In the genomic region with DNA sequence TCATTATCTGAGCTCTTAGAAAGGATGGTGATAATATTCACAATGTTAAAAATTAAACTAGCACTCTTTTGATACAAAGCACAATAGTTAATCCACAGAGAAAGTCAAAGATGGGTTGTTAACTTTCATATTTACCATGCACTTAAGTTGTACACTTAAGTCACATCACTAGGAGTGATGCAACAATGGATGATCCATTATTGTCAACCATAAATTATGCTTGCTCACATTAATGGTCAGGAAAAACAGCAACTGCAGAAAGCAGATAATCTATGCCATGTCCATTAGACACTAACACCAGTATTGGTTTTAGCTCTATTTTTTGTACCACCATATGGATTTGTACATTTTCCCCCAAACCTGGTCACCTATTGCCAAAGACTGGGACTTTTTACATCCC, we compare ENCODE assay signal across 22 cellular contexts.
"Had no signal": no experiment of that assay in that cellular context is flagged by ENCODE, and none has a peak within 500 bp of the region (broad histone marks: within the 10 kb centered on the region; RNA-seq: fewer than 3 reads in every experiment).

No MANE protein-coding gene starts in this region.

- H3K27ac ChIP-seq: dorsolateral prefrontal cortex, neutrophil, psoas muscle, spleen, testis, tibial nerve, upper lobe of right lung, vagina had no signal

- DNase-seq: dorsolateral prefrontal cortex; effector CD8-positive, alpha-beta T cell; foreskin melanocyte; head of caudate nucleus; hypothalamus; kidney glomerular epithelial cell; mucosa of descending colon; naive thymus-derived CD8-positive, alpha-beta T cell; psoas muscle; retina; spleen; stimulated activated CD4-positive, alpha-beta T cell treated with anti-CD3 and anti-CD28 coated beads, Interleukin-15, amount 100 ng/mL, for 24 hours; stimulated activated CD4-positive, alpha-beta T cell treated with anti-CD3 and anti-CD28 coated beads, Interleukin-1b, Interleukin-23, amount 100 ng/mL, for 48 hours; stimulated activated CD4-positive, alpha-beta T cell treated with anti-CD3 and anti-CD28 coated beads, Interleukin-4, amount 100 ng/mL, for 24 hours; testis; upper lobe of right lung had no signal

- H3K9me3 ChIP-seq: neutrophil, testis, upper lobe of right lung had no signal

- FAIRE-seq: islet of Langerhans had no signal

- ATAC-seq: mucosa of descending colon; naive thymus-derived CD8-positive, alpha-beta T cell; psoas muscle; sciatic nerve; stimulated activated memory B cell treated with anti-CD40 and anti-IgM and Interleukin-4, amounts not matched to agents 10 μg/mL and 1 μg/mL and 100 μg/mL, for 72 hours; upper lobe of right lung had no signal

- H3K4me3 ChIP-seq: dorsolateral prefrontal cortex, mucosa of descending colon, psoas muscle, spleen, testis, tibial nerve, upper lobe of right lung, vagina had no signal

- H3K36me3 ChIP-seq: neutrophil, spleen, upper lobe of right lung, vagina had no signal

- H3K27me3 ChIP-seq: dorsolateral prefrontal cortex, neutrophil, spleen, testis, tibial nerve, upper lobe of right lung, vagina had no signal

- H3K4me1 ChIP-seq: psoas muscle, spleen, testis, tibial nerve, upper lobe of right lung, vagina had no signal
